1 cellular context compared by ENCODE assay signal in genomic region chr5:149799965-149800516, GRCh38.
TF ChIP-seq lines count a peak whose summit lies in the region.

No MANE protein-coding gene starts in this region.

TF ChIP-seq in K562, 482 proteins besides CTCF, POLR2A, EP300 and RAD21 (continued from another document):
- TF ChIP-seq ZNF740 (CRISPR knock-in tag; IDR thresholded peaks at IDR 0.05): no peak
- TF ChIP-seq ZNF740 (tag; IDR thresholded peaks at IDR 0.05): no peak
- no peak for TF ChIP-seq NCOR1 (IDR thresholded peaks at IDR 0.05)
- no peak for TF ChIP-seq HNRNPLL (IDR thresholded peaks at IDR 0.05; ENCODE audit: low read depth, low read length, poor library complexity, severe bottlenecking)
- TF ChIP-seq ZNF583 (CRISPR knock-in tag; IDR thresholded peaks at IDR 0.05): peak; percentile 54; the same call in 1 of the 2 replicates
- 0 out of 2 replicates have a peak, but pooled peaks have one; percentile 5 for TF ChIP-seq MAFK (IDR thresholded peaks at IDR 0.05; ENCODE audit: low read length)
- TF ChIP-seq PBX2 (CRISPR knock-in tag; IDR thresholded peaks at IDR 0.05; ENCODE audit: low read depth): no peak
- TF ChIP-seq PBX2 (tag; conservative IDR thresholded peaks at IDR 0.05; ENCODE audit: low read depth): no peak
- no peak for TF ChIP-seq ZNF165 (CRISPR knock-in tag; IDR thresholded peaks at IDR 0.05; ENCODE audit: borderline replicate concordance)
- no peak for TF ChIP-seq ZBTB9 (CRISPR knock-in tag; IDR thresholded peaks at IDR 0.05)
- TF ChIP-seq U2AF1 (optimal IDR thresholded peaks at IDR 0.05; ENCODE audit: low read depth, low read length): no peak
- TF ChIP-seq, protein P1, sequence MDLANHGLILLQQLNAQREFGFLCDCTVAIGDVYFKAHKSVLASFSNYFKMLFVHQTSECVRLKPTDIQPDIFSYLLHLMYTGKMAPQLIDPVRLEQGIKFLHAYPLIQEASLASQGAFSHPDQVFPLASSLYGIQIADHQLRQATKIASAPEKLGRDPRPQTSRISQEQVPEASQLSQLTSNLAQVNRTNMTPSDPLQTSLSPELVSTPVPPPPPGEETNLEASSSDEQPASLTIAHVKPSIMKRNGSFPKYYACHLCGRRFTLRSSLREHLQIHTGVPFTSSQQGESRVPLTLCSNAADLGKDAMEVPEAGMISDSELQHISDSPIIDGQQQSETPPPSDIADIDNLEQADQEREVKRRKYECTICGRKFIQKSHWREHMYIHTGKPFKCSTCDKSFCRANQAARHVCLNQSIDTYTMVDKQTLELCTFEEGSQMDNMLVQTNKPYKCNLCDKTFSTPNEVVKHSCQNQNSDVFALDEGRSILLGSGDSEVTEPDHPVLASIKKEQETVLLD (IDR thresholded peaks at IDR 0.05): no peak
- no peak for TF ChIP-seq CEBPB (tag; IDR thresholded peaks at IDR 0.05)
- TF ChIP-seq CTBP1 (IDR thresholded peaks at IDR 0.05; ENCODE audit: borderline replicate concordance): peak; percentile 61; the same call in 1 of the 2 replicates
- TF ChIP-seq ARID1B (IDR thresholded peaks at IDR 0.05): peak; percentile 45; the same call in 1 of the 2 replicates
- TF ChIP-seq GABPA (tag; conservative IDR thresholded peaks at IDR 0.05; ENCODE audit: low read depth): no peak
- peak; percentile 44 for TF ChIP-seq TCF3 (CRISPR knock-in tag; IDR thresholded peaks at IDR 0.05)
- TF ChIP-seq JUND (IDR thresholded peaks at IDR 0.05; ENCODE audit: borderline replicate concordance, low read depth, low read length): peak; percentile 22; the same call in 1 of the 2 replicates
- no peak; the same call in 2 of the 3 replicates for TF ChIP-seq JUND (tag; IDR thresholded peaks at IDR 0.05; ENCODE audit: borderline replicate concordance, low read depth, low read length)
- TF ChIP-seq TAL1 (IDR thresholded peaks at IDR 0.05): peak; percentile 36; the same call in 1 of the 2 replicates
- TF ChIP-seq ZNF57 (CRISPR knock-in tag; IDR thresholded peaks at IDR 0.05): no peak
- TF ChIP-seq NFIC (IDR thresholded peaks at IDR 0.05): peak; percentile 76
- peak; percentile 46; the same call in 1 of the 2 replicates for TF ChIP-seq BHLHE40 (IDR thresholded peaks at IDR 0.05; ENCODE audit: low read length)
- no peak for TF ChIP-seq CBX8 (IDR thresholded peaks at IDR 0.05; ENCODE audit: borderline replicate concordance, extremely low read depth, low read depth, low read length, poor library complexity, severe bottlenecking)
- TF ChIP-seq POLR2H (tag; IDR thresholded peaks at IDR 0.05; ENCODE audit: low read depth): no peak
- TF ChIP-seq L3MBTL2 (IDR thresholded peaks at IDR 0.05): peak; percentile 42; the same call in 1 of the 2 replicates
- peak in 1 of 2 experiments; percentile 23; a peak in 1 of 4 replicates for TF ChIP-seq RCOR1 (IDR thresholded peaks at IDR 0.05; ENCODE audit: borderline replicate concordance in 1 of 2, low read depth in 2 of 2, low read length in 2 of 2)
- no peak for TF ChIP-seq STAT5A (IDR thresholded peaks at IDR 0.05; ENCODE audit: borderline replicate concordance, low read length)
- TF ChIP-seq RREB1 (CRISPR knock-in tag; IDR thresholded peaks at IDR 0.05): no peak
- TF ChIP-seq YBX1 (IDR thresholded peaks at IDR 0.05): no peak
- TF ChIP-seq CBFA2T3 (IDR thresholded peaks at IDR 0.05): peak; percentile 44; the same call in 1 of the 2 replicates
